21 cellular contexts compared by ENCODE assay signal in the genomic region with DNA sequence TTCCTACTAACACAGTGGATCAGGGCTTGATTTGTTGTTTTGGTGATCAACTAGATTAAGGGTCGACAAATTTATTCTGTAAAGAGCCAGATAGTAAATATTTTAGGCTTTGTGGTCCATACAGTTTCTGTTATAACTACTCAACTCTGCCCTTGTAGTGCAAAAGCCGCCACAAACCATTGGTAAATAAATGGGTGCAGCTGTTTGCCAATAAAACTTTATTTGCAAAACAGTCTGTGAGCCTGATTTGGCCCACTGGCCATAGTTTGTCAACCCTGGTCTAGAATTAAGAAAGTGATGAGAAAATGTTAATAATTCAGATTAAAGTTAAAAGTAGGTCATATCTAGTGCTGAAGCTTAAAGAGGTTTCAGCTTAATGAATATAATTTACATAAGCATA.
DNase-seq lines count a peak whose midpoint lies in the region; ATAC-seq, FAIRE-seq and TF ChIP-seq lines count a peak whose summit lies in the region.
"Had no signal": no experiment of that assay in that cellular context is flagged by ENCODE, and none has a peak within 500 bp of the region (broad histone marks: within the 10 kb centered on the region; RNA-seq: fewer than 3 reads in every experiment).

No MANE protein-coding gene starts in this region.

- H3K23ac ChIP-seq in mesenchymal stem cell (ENCODE audit: low read length in 2 of 2) = no peak overlapping the region

- H2BK15ac ChIP-seq in mesenchymal stem cell (ENCODE audit: low read depth, poor library complexity, severe bottlenecking) = no peak overlapping the region

- H3K18ac ChIP-seq in mesenchymal stem cell (ENCODE audit: low read depth in 1 of 2, low read length in 2 of 2) = no peak overlapping the region

- no peak overlapping the region for H2BK12ac ChIP-seq in mesenchymal stem cell (ENCODE audit: low read length in 2 of 2)

- H3K4me3 ChIP-seq in A549 = no peak overlapping the region
- no peak overlapping the region for H3K4me3 ChIP-seq in GM12878
- no peak overlapping the region for H3K4me3 ChIP-seq in mesenchymal stem cell (ENCODE audit: insufficient read depth in 1 of 2, low read depth in 1 of 2, low read length in 2 of 2)
- H3K4me3 ChIP-seq: BLaER1, GM23248 had no signal

- DNase-seq in activated CD8-positive, alpha-beta memory T cell treated with anti-CD3 and anti-CD28 coated beads, Interleukin-2, amount 50 U/mL, for 48 hours = peak; percentile 15
- DNase-seq in activated CD8-positive, alpha-beta memory T cell treated with anti-CD3 and anti-CD28 coated beads, Interleukin-2, amount 50 U/mL, for 4 hours = no peak
- no peak for DNase-seq in A549 (ENCODE audit: low read depth in 1 of 2, low spot score in 1 of 2)
- DNase-seq in GM12878 (ENCODE audit: low read depth, low spot score) = no peak
- DNase-seq in mesenchymal stem cell = no peak
- DNase-seq in NCI-H1436 (lab: John Stamatoyannopoulos, UW) = no peak
- no peak for DNase-seq in SKM-1 (lab: John Stamatoyannopoulos, UW; ENCODE audit: unreplicated experiment)
- no peak for DNase-seq in A172 (ENCODE audit: low spot score)
- DNase-seq: 8988T; Caco-2; CD4-positive, CD25-positive, alpha-beta regulatory T cell; CD8-positive, alpha-beta T cell; DMS153; DND-41; GM23248; H7; HCEC 1CT had no signal

- H3K27ac ChIP-seq in A549 (no peak overlapping the region), GM12878 (ENCODE audit: control insufficient read depth, insufficient read depth) (no peak overlapping the region), mesenchymal stem cell (ENCODE audit: low read length, poor library complexity, severe bottlenecking) (no peak overlapping the region)
- H3K27ac ChIP-seq: BLaER1, GM23248 had no signal

- H2AK5ac ChIP-seq in mesenchymal stem cell (ENCODE audit: low read length, severe bottlenecking) = peak overlapping the region; percentile 82

- no peaks in the 10 kb centered on the region for H3K27me3 ChIP-seq in GM12878 (replicated peaks in 1 of 2; ENCODE audit: control insufficient read depth in 2 of 2, insufficient read depth in 2 of 2, low read length in 1 of 2)
- H3K27me3 ChIP-seq in mesenchymal stem cell (ENCODE audit: control insufficient read depth in 1 of 2, insufficient read depth in 1 of 2, low read length in 2 of 2) = peaks cover 0 to 7% of the 10 kb centered on the region in 2 experiments
- H3K27me3 ChIP-seq: BLaER1 had no signal

- H3K9ac ChIP-seq in GM12878 (ENCODE audit: control insufficient read depth, insufficient read depth, low read length) (no peak overlapping the region), mesenchymal stem cell (ENCODE audit: low read length) (no peak overlapping the region)
- H3K9ac ChIP-seq: BLaER1, GM23248 had no signal

- intact Hi-C loops in GM12878 (cut with micrococcal nuclease; ENCODE audit: unreplicated experiment) = no loop called here

- H3K14ac ChIP-seq in mesenchymal stem cell (ENCODE audit: low read length in 2 of 2) = no peak overlapping the region

- TF ChIP-seq RAD21 in A549 (conservative IDR thresholded peaks at IDR 0.05 in 1 of 2, IDR thresholded peaks at IDR 0.05 in 1 of 2) (no peak), GM12878 (IDR thresholded peaks at IDR 0.05; ENCODE audit: insufficient read depth, low read depth, low read length) (no peak)

- no TSS peak for BruUV-seq in GM12878 (replicated peaks; lab: Mats Ljungman, UMichigan)

- no peaks in the 10 kb centered on the region for H3K79me1 ChIP-seq in mesenchymal stem cell (replicated peaks; ENCODE audit: low read length, poor library complexity, severe bottlenecking)

- CTCF ChIA-PET in A549 (lab: Yijun Ruan, JAX) = interaction anchor here (2.6 to 2.9 kb wide), 2 partner anchors 31 to 37 kb away, joined by 7 to 12 read pairs; no protein-coding TSS in a partner anchor
- CTCF ChIA-PET in GM12878 (lab: Yijun Ruan, JAX) = interaction anchor here (0.7 to 1.8 kb wide), 3 partner anchors 12 to 37 kb away, joined by 3 to 8 read pairs (median 7); no protein-coding TSS in a partner anchor

- 83% methylated on average over 2 of the region's 2 CpGs for WGBS in A549 (ENCODE audit: missing lambda C conversion rate)
- WGBS in GM12878 (ENCODE audit: insufficient coverage, insufficient replicate concordance, low lambda C conversion rate, missing lambda C conversion rate) = 45% methylated on average over 2 of the region's 2 CpGs
- whole genome bisulfite sequencing in mesenchymal stem cell = 100% methylated on average over 1 of the region's 2 CpGs

- H3K4me1 ChIP-seq in A549 (peaks cover 39% of the 10 kb centered on the region), GM12878 (ENCODE audit: control insufficient read depth, insufficient read depth, low read length) (peaks cover 8% of the 10 kb centered on the region; the same call in 1 of the 2 replicates), mesenchymal stem cell (ENCODE audit: control insufficient read depth, insufficient read depth, low read depth, low read length) (peaks cover 18% of the 10 kb centered on the region)

- H3K4me2 ChIP-seq in A549 = peak overlapping the region; percentile 66
- H3K4me2 ChIP-seq in GM12878 (ENCODE audit: control insufficient read depth, insufficient read depth) = no peak overlapping the region
- H3K4me2 ChIP-seq in mesenchymal stem cell (ENCODE audit: low read length, poor library complexity, severe bottlenecking) = no peak overlapping the region
- H3K4me2 ChIP-seq: BLaER1 had no signal

- H2BK120ac ChIP-seq in mesenchymal stem cell (ENCODE audit: low read depth, low read length) = no peak overlapping the region

- no peak overlapping the region for H4K8ac ChIP-seq in mesenchymal stem cell (ENCODE audit: low read length)

- no peak for TF ChIP-seq EP300 in A549 (IDR thresholded peaks at IDR 0.05)
- TF ChIP-seq EP300 in GM12878 (IDR thresholded peaks at IDR 0.05; ENCODE audit: borderline replicate concordance in 1 of 2, control insufficient read depth in 1 of 2, low read depth in 2 of 2, low read length in 2 of 2) = no peak

- SMC1A ChIA-PET in GM12878 (lab: Charles Lee; ENCODE audit: uncharacterized antibody, unreplicated experiment) = interaction anchor here (0.9 to 3.2 kb wide), 3 partner anchors 20 to 523 kb away, joined by 3 to 10 read pairs (median 3); no protein-coding TSS in a partner anchor

- no peak overlapping the region for H3K4ac ChIP-seq in mesenchymal stem cell (ENCODE audit: low read depth in 1 of 2, low read length in 2 of 2)

- RAD21 ChIA-PET in GM12878 (lab: Charles Lee; ENCODE audit: unreplicated experiment) = interaction anchor here (1.1 kb wide), 1 partner anchor 37 kb away, joined by 3 read pairs; no protein-coding TSS in a partner anchor

- no peaks in the 10 kb centered on the region for H4K20me1 ChIP-seq in GM12878 (ENCODE audit: control insufficient read depth, insufficient read depth)
- H4K20me1 ChIP-seq: BLaER1 had no signal

- H3K9me3 ChIP-seq in A549 (no peaks in the 10 kb centered on the region), GM12878 (replicated peaks; ENCODE audit: control insufficient read depth, insufficient read depth, low read length) (no peaks in the 10 kb centered on the region), mesenchymal stem cell (ENCODE audit: control insufficient read depth, low read length) (no peaks in the 10 kb centered on the region)
- H3K9me3 ChIP-seq: BLaER1, Caco-2 had no signal

- H2AFZ ChIP-seq in GM12878 (ENCODE audit: control insufficient read depth, low read depth, low read length) = no peak overlapping the region
- H2AFZ ChIP-seq in mesenchymal stem cell (ENCODE audit: low read depth, low read length) = no peak overlapping the region
- H2AFZ ChIP-seq: GM23248 had no signal

- no peak overlapping the region for H2BK5ac ChIP-seq in mesenchymal stem cell (ENCODE audit: low read depth, low read length, poor library complexity, severe bottlenecking)

- ATAC-seq in A549 (no peak), GM12878 (no peak)
- ATAC-seq: CD8-positive, alpha-beta T cell had no signal

- no peak overlapping the region for H4K91ac ChIP-seq in mesenchymal stem cell (ENCODE audit: low read length)

- in situ Hi-C loops in GM12878 (cut with MboI) = no loop called here

- TF ChIP-seq CTCF in A549 (IDR thresholded peaks at IDR 0.05) (no peak), GM12878 (IDR thresholded peaks at IDR 0.05 in 2 of 3, conservative IDR thresholded peaks at IDR 0.05 in 1 of 3; ENCODE audit: control insufficient read depth in 2 of 3, extremely low read depth in 1 of 3, insufficient read depth in 1 of 3, low read depth in 3 of 3, low read length in 3 of 3) (no peak)

- no peak for TF ChIP-seq POLR2A in A549 (IDR thresholded peaks at IDR 0.05; ENCODE audit: low read length)
- TF ChIP-seq POLR2A in GM12878 (IDR thresholded peaks at IDR 0.05; ENCODE audit: low read depth, low read length) = no peak

- H3K36me3 ChIP-seq in GM12878 (ENCODE audit: control insufficient read depth in 2 of 2, insufficient read depth in 2 of 2, low read length in 1 of 2) (no peaks in the 10 kb centered on the region), mesenchymal stem cell (ENCODE audit: control insufficient read depth in 1 of 2, insufficient read depth in 2 of 2, low read depth in 1 of 2, low read length in 2 of 2) (no peaks in the 10 kb centered on the region)
- H3K36me3 ChIP-seq: BLaER1 had no signal

- no peaks in the 10 kb centered on the region for H3K79me2 ChIP-seq in GM12878 (ENCODE audit: control insufficient read depth, insufficient read depth, low read length)

- POLR2A ChIA-PET in A549 (lab: Yijun Ruan, JAX) (no interaction called here), GM12878 (lab: Charles Lee) (interaction anchor here (0.9 kb wide), 1 partner anchor 17 kb away, joined by 3 read pairs; no protein-coding TSS in a partner anchor)

- FAIRE-seq in A549 (lab: Jason Lieb, UNC) = no peak
- no peak for FAIRE-seq in GM12878 (lab: Jason Lieb, UNC)
- FAIRE-seq: G401.6, GM19239, H1 had no signal

TF ChIP-seq in A549, 52 proteins besides CTCF, POLR2A, EP300 and RAD21 (continues in another document):
- TF ChIP-seq CBX8 (IDR thresholded peaks at IDR 0.05) (no peak), FOSB (CRISPR knock-in tag; IDR thresholded peaks at IDR 0.05) (no peak)
- TF ChIP-seq, protein P1, sequence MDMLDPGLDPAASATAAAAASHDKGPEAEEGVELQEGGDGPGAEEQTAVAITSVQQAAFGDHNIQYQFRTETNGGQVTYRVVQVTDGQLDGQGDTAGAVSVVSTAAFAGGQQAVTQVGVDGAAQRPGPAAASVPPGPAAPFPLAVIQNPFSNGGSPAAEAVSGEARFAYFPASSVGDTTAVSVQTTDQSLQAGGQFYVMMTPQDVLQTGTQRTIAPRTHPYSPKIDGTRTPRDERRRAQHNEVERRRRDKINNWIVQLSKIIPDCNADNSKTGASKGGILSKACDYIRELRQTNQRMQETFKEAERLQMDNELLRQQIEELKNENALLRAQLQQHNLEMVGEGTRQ (IDR thresholded peaks at IDR 0.05) = no peak
